16 cellular contexts compared by ENCODE assay signal in the genomic region with DNA sequence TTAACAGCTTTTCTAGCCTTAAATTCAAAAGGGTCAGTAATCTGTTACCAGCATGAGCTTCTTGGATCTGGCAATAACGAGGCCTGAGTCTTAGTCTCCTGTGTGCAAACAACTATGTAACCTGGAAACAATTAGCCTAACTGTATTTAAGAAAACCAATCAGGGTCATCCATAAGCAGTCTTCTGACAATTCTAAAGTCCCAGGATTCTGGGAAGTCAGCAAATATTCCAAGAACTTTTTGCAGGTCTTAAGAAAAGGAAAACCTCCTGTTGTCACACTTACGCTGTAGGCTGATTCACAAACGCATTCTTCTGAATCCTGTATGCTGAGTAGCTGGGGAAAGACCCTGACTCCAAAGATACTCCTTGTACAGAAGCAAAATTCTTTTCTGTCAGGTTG.
DNase-seq lines count a peak whose midpoint lies in the region; TF ChIP-seq lines count a peak whose summit lies in the region.
"Had no signal": no experiment of that assay in that cellular context is flagged by ENCODE, and none has a peak within 500 bp of the region (broad histone marks: within the 10 kb centered on the region; RNA-seq: fewer than 3 reads in every experiment).

No MANE protein-coding gene starts in this region.

- peaks cover 2% of the 10 kb centered on the region in 2 experiments for H3K36me3 ChIP-seq in trophoblast cell (ENCODE audit: control insufficient read depth in 1 of 2, insufficient read depth in 2 of 2, low read length in 2 of 2)
- H3K36me3 ChIP-seq in suprapubic skin: peaks cover 12% of the 10 kb centered on the region
- H3K36me3 ChIP-seq: pancreas had no signal

- no peak overlapping the region for H3K18ac ChIP-seq in trophoblast cell (ENCODE audit: low read length)

- H2BK120ac ChIP-seq in trophoblast cell (ENCODE audit: insufficient read depth, low read length, poor library complexity): no peak overlapping the region

- H3K4me2 ChIP-seq in trophoblast cell (ENCODE audit: low read length): peak overlapping the region; percentile 21

- no peak overlapping the region for H3K14ac ChIP-seq in trophoblast cell (ENCODE audit: low read length)

- peaks cover 2% of the 10 kb centered on the region for H3K79me1 ChIP-seq in trophoblast cell (ENCODE audit: low read length)

- no peak overlapping the region for H2AFZ ChIP-seq in trophoblast cell (ENCODE audit: insufficient read depth, low read length, poor library complexity)

- H3K27me3 ChIP-seq in trophoblast cell (ENCODE audit: insufficient read depth, low read length): no peaks in the 10 kb centered on the region
- no peaks in the 10 kb centered on the region for H3K27me3 ChIP-seq in suprapubic skin
- H3K27me3 ChIP-seq: body of pancreas, pancreas had no signal

- no peak overlapping the region for H4K8ac ChIP-seq in trophoblast cell (ENCODE audit: low read depth, low read length)

- H3K23ac ChIP-seq in trophoblast cell (ENCODE audit: low read length): no peak overlapping the region

- in situ Hi-C loops in astrocyte of the cerebellum (cut with HindIII; ENCODE audit: low sequenced_read_pairs): loop anchor here (25.0 kb wide), 1 partner anchor 703 kb away; no protein-coding TSS in a partner anchor

- DNase-seq in AG10803 (ENCODE audit: low read depth): peak; percentile 41
- peak; percentile 15 for DNase-seq in astrocyte of the cerebellum (ENCODE audit: low read depth)
- peak; percentile 10 for DNase-seq in glomerular visceral epithelial cell (ENCODE audit: extremely low spot score)
- DNase-seq in trophoblast cell: peak; percentile 70 to 90
- no peak for DNase-seq in suprapubic skin (ENCODE audit: low spot score in 2 of 2)
- DNase-seq in NCI-H146 (lab: John Stamatoyannopoulos, UW): no peak
- no peak for DNase-seq in NCI-H2107 treated with DMSO at 0.1 percent for 48 hours (lab: John Stamatoyannopoulos, UW; ENCODE audit: unreplicated experiment)
- DNase-seq in activated effector memory CD4-positive, alpha-beta T cell treated with anti-CD3 and anti-CD28 coated beads, Interleukin-2, amount 50 U/mL, for 16 hours: no peak
- DNase-seq: activated CD4-positive, alpha-beta T cell treated with anti-CD3 and anti-CD28 coated beads for 36 hours; body of pancreas; hippocampal formation; MV-4-11; NCI-H2081; NCI-H524 treated with DMSO at 0.1 percent for 48 hours; pancreas; PC-3 had no signal

- no peaks in the 10 kb centered on the region for H3K79me2 ChIP-seq in trophoblast cell (ENCODE audit: control insufficient read depth, insufficient read depth, low read length, poor library complexity)

- H2AK5ac ChIP-seq in trophoblast cell (ENCODE audit: low read length): no peak overlapping the region

- H3K4ac ChIP-seq in trophoblast cell (ENCODE audit: low read depth, low read length): no peak overlapping the region

- TF ChIP-seq EP300 in suprapubic skin (IDR thresholded peaks at IDR 0.05): no peak

- H2BK5ac ChIP-seq in trophoblast cell (ENCODE audit: low read depth, low read length, poor library complexity): no peak overlapping the region

- TF ChIP-seq POLR2A in suprapubic skin (IDR thresholded peaks at IDR 0.05): no peak

- no peak overlapping the region for H3K27ac ChIP-seq in trophoblast cell (ENCODE audit: low read depth, low read length)
- H3K27ac ChIP-seq in suprapubic skin: no peak overlapping the region
- H3K27ac ChIP-seq: body of pancreas, pancreas had no signal

- H3K4me3 ChIP-seq in AG10803 (ENCODE audit: low read length) (no peak overlapping the region), astrocyte of the cerebellum (ENCODE audit: low read depth, low read length) (no peak overlapping the region), trophoblast cell (ENCODE audit: low read depth, low read length) (no peak overlapping the region), suprapubic skin (no peak overlapping the region)
- H3K4me3 ChIP-seq: body of pancreas, pancreas had no signal

- H3K4me1 ChIP-seq in trophoblast cell (ENCODE audit: control insufficient read depth in 1 of 2, insufficient read depth in 2 of 2, low read length in 2 of 2): no peaks in the 10 kb centered on the region
- no peaks in the 10 kb centered on the region for H3K4me1 ChIP-seq in suprapubic skin

- no peaks in the 10 kb centered on the region for H3K9me3 ChIP-seq in trophoblast cell (ENCODE audit: insufficient read depth, low read depth, low read length)
- H3K9me3 ChIP-seq in suprapubic skin: no peaks in the 10 kb centered on the region
- H3K9me3 ChIP-seq: body of pancreas, pancreas had no signal

- H2BK12ac ChIP-seq in trophoblast cell (ENCODE audit: low read length): no peak overlapping the region

- H4K91ac ChIP-seq in trophoblast cell (ENCODE audit: low read depth, low read length): no peak overlapping the region

- H3K9ac ChIP-seq in trophoblast cell (ENCODE audit: low read length): no peak overlapping the region

- H4K12ac ChIP-seq in trophoblast cell (ENCODE audit: low read depth, low read length): no peak overlapping the region

- WGBS in trophoblast cell (ENCODE audit: extremely low coverage, insufficient coverage, insufficient read length): no CpG with 5 or more reads among the region's 3 CpGs
- 64% methylated on average over 3 of the region's 3 CpGs for WGBS in suprapubic skin

- no peak for TF ChIP-seq CTCF in AG10803 (conservative IDR thresholded peaks at IDR 0.05; ENCODE audit: low read length)
- TF ChIP-seq CTCF in astrocyte of the cerebellum (IDR thresholded peaks at IDR 0.05; ENCODE audit: low read depth, low read length, missing control alignments): no peak
- no peak for TF ChIP-seq CTCF in suprapubic skin (IDR thresholded peaks at IDR 0.05)

Comparison
In these comparisons a context has a peak if more than half of its experiments do, and no peak if none do; other contexts are left out.
1. DNase-seq: peak in AG10803 (single experiment), astrocyte of the cerebellum (single experiment), glomerular visceral epithelial cell (single experiment) and trophoblast cell (2 of 2); none in suprapubic skin (0 of 2), NCI-H146 (single experiment), NCI-H2107 treated with DMSO at 0.1 percent for 48 hours (single experiment) and activated effector memory CD4-positive, alpha-beta T cell treated with anti-CD3 and anti-CD28 coated beads, Interleukin-2, amount 50 U/mL, for 16 hours (single experiment).